Comparison of ENCODE assay signal across 8 cellular contexts in the genomic region with DNA sequence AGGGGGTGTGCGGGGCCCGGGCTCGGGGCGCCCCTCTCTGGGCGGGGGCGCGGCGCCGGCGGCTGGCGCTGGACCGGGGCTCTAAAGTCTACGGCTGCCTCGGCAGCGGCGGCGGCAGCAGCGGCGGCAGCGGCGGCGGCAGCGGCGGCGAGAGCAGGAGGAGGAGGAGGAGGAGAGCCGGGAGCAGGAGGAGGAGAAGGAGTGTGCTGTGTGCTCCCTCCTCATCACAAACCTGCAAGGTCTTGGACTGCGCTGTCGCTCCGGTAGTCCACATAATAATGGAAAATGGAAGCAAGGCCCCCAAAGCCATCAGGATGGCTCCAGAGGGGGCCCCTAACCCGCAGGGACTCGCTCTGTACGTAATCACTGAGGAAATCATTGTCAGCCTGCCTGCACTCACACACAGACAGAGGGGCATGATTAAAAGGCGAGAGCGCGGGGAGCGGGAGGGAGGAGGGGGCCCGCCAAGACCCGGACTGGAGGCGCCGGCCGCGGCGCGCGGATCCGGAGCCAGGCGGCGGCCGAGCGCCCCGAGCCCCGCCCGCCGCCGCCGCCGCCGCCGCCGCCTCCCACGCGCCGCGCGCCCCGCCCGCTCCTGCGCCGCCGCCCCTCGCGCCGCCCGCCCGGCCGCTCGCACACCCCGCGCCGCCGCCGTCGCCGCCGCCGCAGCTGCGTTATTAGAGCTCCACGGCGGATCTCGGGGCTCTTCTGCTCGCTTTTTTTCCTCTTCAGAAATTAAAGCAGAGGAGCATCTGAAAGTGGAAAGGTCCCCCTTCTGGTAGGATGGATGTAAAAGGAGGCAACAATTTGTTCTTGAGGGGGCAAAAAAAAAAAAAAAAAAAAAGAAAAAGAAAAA. TPM values are rescaled to one million over a fixed set of nuclear protein-coding genes. Genes with fewer than 3 reads are reported as not detected.
DNase-seq lines count a peak whose midpoint lies in the region; ATAC-seq and TF ChIP-seq lines count a peak whose summit lies in the region.

A gene (minus strand): TSS at position 394 of the 856 bp plus-strand sequence. CDS start 1,220 bp downstream, outside the sequence.

- TF ChIP-seq RAD21 in SK-N-SH (IDR thresholded peaks at IDR 0.05; ENCODE audit: low read length) = peak; percentile 54

- H3K9ac ChIP-seq in SK-N-SH = peak within 1 kb of the TSS; percentile 85

- H3K27ac ChIP-seq in SK-N-SH (ENCODE audit: low read depth in 2 of 2, low read length in 1 of 2) = peak within 1 kb of the TSS; percentile 78 to 88
- H3K27ac ChIP-seq in ascending aorta = peak within 1 kb of the TSS; percentile 71 to 83
- peak within 1 kb of the TSS; percentile 91 to 97 (median 94) for H3K27ac ChIP-seq in heart right ventricle
- peak within 1 kb of the TSS; percentile 98 for H3K27ac ChIP-seq in ovary
- peak within 1 kb of the TSS; percentile 93 for H3K27ac ChIP-seq in vagina

- peak; percentile 75 to 93 (median 86) for ATAC-seq in heart right ventricle

- TF ChIP-seq POLR2A in ovary (IDR thresholded peaks at IDR 0.05) = peak; percentile 56
- peak in 1 of 2 donors; percentile 61 for TF ChIP-seq POLR2A in vagina (IDR thresholded peaks at IDR 0.05)

- POLR2A ChIA-PET in SK-N-SH (lab: Yijun Ruan, JAX) = no interaction called here

- peak; percentile 88 for DNase-seq in GDM1 (lab: John Stamatoyannopoulos, UW)
- peak; percentile 71 for DNase-seq in HFF-Myc (ENCODE audit: extremely low read depth, low read depth)
- peak; percentile 78 for DNase-seq in NAMALWA (ENCODE audit: low spot score)
- DNase-seq in SK-N-SH = peak; percentile 94
- DNase-seq in ascending aorta (ENCODE audit: low spot score in 2 of 2) = peak; percentile 36 to 91
- peak; percentile 86 for DNase-seq in heart right ventricle
- DNase-seq in ovary = peak; percentile 85 to 89 (median 87)
- peak in 1 of 2 donors; percentile 94 for DNase-seq in vagina (ENCODE audit: extremely low spot score in 2 of 2)

- H3K36me3 ChIP-seq in SK-N-SH (replicated peaks in 1 of 2; ENCODE audit: control insufficient read depth in 1 of 2, insufficient read depth in 2 of 2, low read length in 1 of 2) = no peaks in the 10 kb centered on the region
- no peaks in the 10 kb centered on the region for H3K36me3 ChIP-seq in ascending aorta
- H3K36me3 ChIP-seq in heart right ventricle = no peaks in the 10 kb centered on the region
- H3K36me3 ChIP-seq in ovary = no peaks in the 10 kb centered on the region
- no peaks in the 10 kb centered on the region for H3K36me3 ChIP-seq in vagina

- 2% methylated on average over 42 of the region's 91 CpGs for WGBS in SK-N-SH (ENCODE audit: low lambda C conversion rate)
- WGBS in heart right ventricle, 2 donors = 0 to 1% methylated on average over 72 to 91 of the region's 91 CpGs
- WGBS in ovary, 3 donors = 0 to 1% (median 1%) methylated on average over 64 to 91 of the region's 91 CpGs

- H3K4me2 ChIP-seq in SK-N-SH = peak within 1 kb of the TSS; percentile 86

- CTCF ChIA-PET in SK-N-SH (lab: Yijun Ruan, JAX) = interaction anchor here (0.6 to 1.5 kb wide), 4 partner anchors 11 to 480 kb away, joined by 3 read pairs; no protein-coding TSS in a partner anchor

- intact Hi-C loops in ascending aorta (cut with DNase I) = loop anchor here (1.0 to 10.0 kb wide), 8 partner anchors 113 to 1767 kb away; a partner anchor contains a TSS
- intact Hi-C loops in heart right ventricle (cut with DNase I) = loop anchor here in 7 of 10 donors (2.0 to 10.0 kb wide), 14 partner anchors 120 to 957 kb away; a partner anchor contains a TSS
- intact Hi-C loops in ovary (cut with DNase I) = loop anchor here in 3 of 4 donors (2.0 to 10.0 kb wide), 2 partner anchors 121 to 477 kb away; no protein-coding TSS in a partner anchor
- intact Hi-C loops in vagina (cut with DNase I) = loop anchor here (5.0 kb wide), 1 partner anchor 150 kb away; no protein-coding TSS in a partner anchor

- peak within 1 kb of the TSS; percentile 97 for H2AFZ ChIP-seq in SK-N-SH (ENCODE audit: low read depth)

- H3K79me2 ChIP-seq in SK-N-SH (ENCODE audit: insufficient read depth) = peaks cover 21% of the 10 kb centered on the region; the same call in 1 of the 2 replicates

- H3K4me1 ChIP-seq in SK-N-SH (ENCODE audit: control insufficient read depth in 1 of 2, insufficient read depth in 2 of 2, low read depth in 1 of 2, low read length in 1 of 2) (no peaks in the 10 kb centered on the region; a peak in 2 of 4 replicates), ascending aorta (peaks cover 2 to 10% of the 10 kb centered on the region in 2 donors), heart right ventricle (peaks cover 3 to 29% (median 15%) of the 10 kb centered on the region in 9 donors), ovary (ENCODE audit: insufficient read depth) (no peaks in the 10 kb centered on the region), vagina (peaks cover 12% of the 10 kb centered on the region)

- TF ChIP-seq EP300 in SK-N-SH (IDR thresholded peaks at IDR 0.05; ENCODE audit: borderline replicate concordance in 1 of 2, low read depth in 1 of 2, low read length in 1 of 2) (no peak), ovary (IDR thresholded peaks at IDR 0.05) (no peak)

- H3K4me3 ChIP-seq in HFF-Myc (replicated peaks; ENCODE audit: low read depth, low read length) (peak within 1 kb of the TSS; percentile 90), SK-N-SH (ENCODE audit: low read depth in 2 of 2, low read length in 1 of 2) (peak within 1 kb of the TSS; percentile 80 to 94), ascending aorta (peak within 1 kb of the TSS; percentile 70 to 72), heart right ventricle (peak within 1 kb of the TSS; percentile 68 to 91 (median 79)), ovary (peak within 1 kb of the TSS; percentile 78), vagina (peak within 1 kb of the TSS; percentile 60 to 65)

- H4K20me1 ChIP-seq in SK-N-SH (ENCODE audit: insufficient read depth) = no peaks in the 10 kb centered on the region

- H3K9me3 ChIP-seq in SK-N-SH (no peaks in the 10 kb centered on the region), ascending aorta (no peaks in the 10 kb centered on the region), heart right ventricle (no peaks in the 10 kb centered on the region), ovary (no peaks in the 10 kb centered on the region), vagina (no peaks in the 10 kb centered on the region)

- H3F3A ChIP-seq in SK-N-SH (replicated peaks; ENCODE audit: insufficient read depth) = peaks cover 15% of the 10 kb centered on the region

- TF ChIP-seq CTCF in HFF-Myc (IDR thresholded peaks at IDR 0.05; ENCODE audit: low read depth, low read length, missing control alignments) (peak; percentile 3), SK-N-SH (IDR thresholded peaks at IDR 0.05) (peak; percentile 52), ascending aorta (IDR thresholded peaks at IDR 0.05) (peak in 1 of 3 experiments; percentile 5), heart right ventricle (IDR thresholded peaks at IDR 0.05) (peak in 7 of 9 donors; percentile 13 to 48 (median 31)), ovary (IDR thresholded peaks at IDR 0.05) (peak in 1 of 3 donors; percentile 22), vagina (IDR thresholded peaks at IDR 0.05) (no peak)

- H3K27me3 ChIP-seq in SK-N-SH (ENCODE audit: insufficient read depth) (no peaks in the 10 kb centered on the region; the same call in 1 of the 2 replicates), ascending aorta (peaks cover 4% of the 10 kb centered on the region), heart right ventricle (peaks cover 0 to 78% (median 0%) of the 10 kb centered on the region in 7 donors), ovary (no peaks in the 10 kb centered on the region), vagina (no peaks in the 10 kb centered on the region)

- H3K9me2 ChIP-seq in SK-N-SH = no peaks in the 10 kb centered on the region

TF ChIP-seq in SK-N-SH, 30 proteins besides CTCF, POLR2A, EP300 and RAD21 (continues in another document):
- TF ChIP-seq TCF12 (IDR thresholded peaks at IDR 0.05) (peak; percentile 44; the same call in 1 of the 2 replicates), NRF1 (IDR thresholded peaks at IDR 0.05; ENCODE audit: low read depth, low read length) (peak; percentile 27; the same call in 1 of the 2 replicates), GATA2 (CRISPR knock-in tag; IDR thresholded peaks at IDR 0.05) (peak; percentile 74), YY1 (IDR thresholded peaks at IDR 0.05; ENCODE audit: low read depth) (0 out of 2 replicates have a peak, but pooled peaks have one; percentile 46), TAF1 (IDR thresholded peaks at IDR 0.05; ENCODE audit: borderline replicate concordance, low read depth, low read length) (peak; percentile 68), GABPA (IDR thresholded peaks at IDR 0.05; ENCODE audit: low read depth) (no peak), TEAD4 (IDR thresholded peaks at IDR 0.05; ENCODE audit: borderline replicate concordance, insufficient read depth) (0 out of 2 replicates have a peak, but pooled peaks have one; percentile 11), POLR2AphosphoS5 (IDR thresholded peaks at IDR 0.05; ENCODE audit: low read depth, low read length) (peak; percentile 78), MXI1 (IDR thresholded peaks at IDR 0.05; ENCODE audit: low read depth, low read length) (peak; percentile 39; the same call in 1 of the 2 replicates), JUND (IDR thresholded peaks at IDR 0.05) (no peak), SIN3A (IDR thresholded peaks at IDR 0.05; ENCODE audit: borderline replicate concordance, low read depth, low read length) (peak; percentile 38; the same call in 1 of the 2 replicates)
- TF ChIP-seq, protein P1, sequence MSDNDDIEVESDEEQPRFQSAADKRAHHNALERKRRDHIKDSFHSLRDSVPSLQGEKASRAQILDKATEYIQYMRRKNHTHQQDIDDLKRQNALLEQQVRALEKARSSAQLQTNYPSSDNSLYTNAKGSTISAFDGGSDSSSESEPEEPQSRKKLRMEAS (IDR thresholded peaks at IDR 0.05; ENCODE audit: low read depth) = peak; percentile 55
- TF ChIP-seq, protein P2, sequence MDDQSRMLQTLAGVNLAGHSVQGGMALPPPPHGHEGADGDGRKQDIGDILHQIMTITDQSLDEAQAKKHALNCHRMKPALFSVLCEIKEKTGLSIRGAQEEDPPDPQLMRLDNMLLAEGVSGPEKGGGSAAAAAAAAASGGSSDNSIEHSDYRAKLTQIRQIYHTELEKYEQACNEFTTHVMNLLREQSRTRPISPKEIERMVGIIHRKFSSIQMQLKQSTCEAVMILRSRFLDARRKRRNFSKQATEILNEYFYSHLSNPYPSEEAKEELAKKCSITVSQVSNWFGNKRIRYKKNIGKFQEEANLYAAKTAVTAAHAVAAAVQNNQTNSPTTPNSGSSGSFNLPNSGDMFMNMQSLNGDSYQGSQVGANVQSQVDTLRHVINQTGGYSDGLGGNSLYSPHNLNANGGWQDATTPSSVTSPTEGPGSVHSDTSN (IDR thresholded peaks at IDR 0.05) = peak; percentile 59; the same call in 1 of the 2 replicates

RNA-seq across cellular contexts. Expression of the gene that starts here (rescaled TPM):
- polyA plus RNA-seq in SK-N-SH (2012; rRNA removed) (14.1 and 17.8 TPM in 2 replicates), heart right ventricle (1 to 10 TPM; 3.3 to 4.9 TPM), ovary (10 to 100 TPM; 24.3 to 26.1 TPM)
- polyA plus RNA-seq in SK-N-SH (2012; cell fraction: cytosol; rRNA removed) = 13.7 and 15.0 TPM in 2 replicates
- 18.3 and 37.6 TPM in 2 replicates for polyA plus RNA-seq in SK-N-SH (2012; cell fraction: nucleus; rRNA removed)
- total RNA-seq in ascending aorta (41.6 TPM), heart right ventricle (10 to 100 TPM; 10.5 to 26.4 (median 15.9) TPM), ovary (10 to 100 TPM; 38.7 to 51.3 (median 44.5) TPM), vagina (18.7 TPM)

Comparison
In these comparisons a context has a peak if more than half of its experiments do, and no peak if none do; other contexts are left out.
1. CTCF ChIP-seq: peak in HFF-Myc (single experiment), SK-N-SH (single experiment) and heart right ventricle (7 of 9); none in vagina (0 of 3).
2. Peak in every context shown above with its lines, with median percentiles within 50 percentile points of each other: H3K4me3 ChIP-seq and H3K27ac ChIP-seq.